22 cellular contexts compared by ENCODE assay signal in the genomic region with DNA sequence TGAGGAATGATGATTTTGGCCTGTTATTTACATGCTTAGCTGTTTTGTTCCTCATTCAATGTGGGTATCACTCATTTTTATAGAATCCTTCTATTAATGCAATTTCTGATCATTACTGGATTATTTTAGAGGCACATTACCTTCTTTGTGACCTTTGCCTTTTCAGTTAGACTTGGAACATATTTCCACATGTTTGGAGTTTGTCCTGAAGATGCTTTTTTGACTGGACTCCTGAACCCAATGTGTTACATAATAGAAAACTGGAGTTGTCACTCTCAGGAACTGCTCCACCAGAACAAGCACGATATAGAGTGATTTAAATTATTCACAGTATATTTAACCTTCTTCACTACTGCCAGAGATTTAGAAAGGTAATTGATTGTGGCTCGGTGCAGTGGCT. TPM values are rescaled to one million over a fixed set of nuclear protein-coding genes. Genes with fewer than 3 reads are reported as not detected.
DNase-seq lines count a peak whose midpoint lies in the region; ATAC-seq, FAIRE-seq and TF ChIP-seq lines count a peak whose summit lies in the region.
"Had no signal": no experiment of that assay in that cellular context is flagged by ENCODE, and none has a peak within 500 bp of the region (broad histone marks: within the 10 kb centered on the region; RNA-seq: fewer than 3 reads in every experiment).

No MANE protein-coding gene starts in this region.

- WGBS in liver, result 42% methylated on average over 2 of the region's 2 CpGs
- WGBS in HepG2 (ENCODE audit: low lambda C conversion rate), result 21% methylated on average over 2 of the region's 2 CpGs
- 100% methylated on average over 2 of the region's 2 CpGs for WGBS in GM12878 (ENCODE audit: insufficient coverage, insufficient replicate concordance, low lambda C conversion rate, missing lambda C conversion rate)

- H3K27me3 ChIP-seq in liver (ENCODE audit: control insufficient read depth in 4 of 4, insufficient read depth in 4 of 4, low read length in 3 of 4) (no peaks in the 10 kb centered on the region), HepG2 (ENCODE audit: control insufficient read depth in 1 of 2, insufficient read depth in 2 of 2, low read length in 2 of 2) (no peaks in the 10 kb centered on the region), GM12878 (replicated peaks in 1 of 2; ENCODE audit: control insufficient read depth in 2 of 2, insufficient read depth in 2 of 2, low read length in 1 of 2) (no peaks in the 10 kb centered on the region)
- H3K27me3 ChIP-seq: BLaER1 treated with 17β-estradiol and CSF1 and Interleukin-3, amounts not matched to agents 10 nM and 100 nM had no signal

- H3K27ac ChIP-seq in liver (ENCODE audit: low read depth in 1 of 2, low read length in 2 of 2) (no peak overlapping the region), HepG2 (ENCODE audit: extremely low read length, insufficient read depth, low read length) (no peak overlapping the region), GM12878 (ENCODE audit: control insufficient read depth, insufficient read depth) (no peak overlapping the region)
- H3K27ac ChIP-seq: 22Rv1; A549; BLaER1 treated with 17β-estradiol and CSF1 and Interleukin-3, amounts not matched to agents 10 nM and 100 nM; C4-2B had no signal

- POLR2A ChIA-PET in HepG2 (lab: Yijun Ruan, JAX) (no interaction called here), GM12878 (lab: Charles Lee) (no interaction called here)

- FAIRE-seq in HepG2 (lab: Jason Lieb, UNC) (no peak), GM12878 (lab: Jason Lieb, UNC) (peak; percentile 41)
- FAIRE-seq: A549, D721Med, G401.6, GM19239 had no signal

- SMC1A ChIA-PET in GM12878 (lab: Charles Lee; ENCODE audit: uncharacterized antibody, unreplicated experiment), result interaction anchor here (1.0 to 1.7 kb wide), 2 partner anchors 10 to 16 kb away, joined by 4 to 7 read pairs; no protein-coding TSS in a partner anchor

- CTCF ChIA-PET in HepG2 (lab: Yijun Ruan, JAX; ENCODE audit: low intra/inter-chr PET ratio, low total read pairs) (no interaction called here), GM12878 (lab: Yijun Ruan, JAX) (interaction anchor here (0.6 to 3.4 kb wide), 3 partner anchors 9 to 1094 kb away, joined by 3 to 19 read pairs (median 3); no protein-coding TSS in a partner anchor)

- no peaks in the 10 kb centered on the region for H3K79me2 ChIP-seq in HepG2 (ENCODE audit: insufficient read depth, low read length)
- H3K79me2 ChIP-seq in GM12878 (ENCODE audit: control insufficient read depth, insufficient read depth, low read length), result no peaks in the 10 kb centered on the region

- DNase-seq in HepG2 (ENCODE audit: low spot score) (no peak), GM12878 (ENCODE audit: low read depth, low spot score) (no peak), left lobe of liver (ENCODE audit: low spot score) (no peak), GM20000 (ENCODE audit: low spot score) (no peak)
- no peak for DNase-seq in activated CD4-positive, alpha-beta T cell treated with anti-CD3 and anti-CD28 coated beads for 1 hour
- DNase-seq: AML-193; Caco-2; Calu3; CD4-positive, alpha-beta T cell; CD8-positive, alpha-beta T cell; DMS79 treated with DMSO at 0.1 percent for 48 hours; GF-D8 had no signal

- TF ChIP-seq EP300 in HepG2 (IDR thresholded peaks at IDR 0.05; ENCODE audit: low read depth in 2 of 2, low read length in 2 of 2) (no peak), HepG2 (CRISPR knock-in tag; IDR thresholded peaks at IDR 0.05; ENCODE audit: borderline replicate concordance) (no peak), GM12878 (IDR thresholded peaks at IDR 0.05; ENCODE audit: borderline replicate concordance in 1 of 2, control insufficient read depth in 1 of 2, low read depth in 2 of 2, low read length in 2 of 2) (no peak)

- no peaks in the 10 kb centered on the region for H4K20me1 ChIP-seq in HepG2 (ENCODE audit: insufficient read depth, low read length)
- no peaks in the 10 kb centered on the region for H4K20me1 ChIP-seq in GM12878 (ENCODE audit: control insufficient read depth, insufficient read depth)
- H4K20me1 ChIP-seq: BLaER1 treated with 17β-estradiol and CSF1 and Interleukin-3, amounts not matched to agents 10 nM and 100 nM had no signal

- RAD21 ChIA-PET in GM12878 (lab: Charles Lee; ENCODE audit: unreplicated experiment), result interaction anchor here (1.3 to 1.4 kb wide), 2 partner anchors 9 to 260 kb away, joined by 3 read pairs; no protein-coding TSS in a partner anchor

- no peak for TF ChIP-seq CTCF in liver (IDR thresholded peaks at IDR 0.05; ENCODE audit: low read depth, low read length, missing input control)
- TF ChIP-seq CTCF in HepG2 (CRISPR knock-in tag; IDR thresholded peaks at IDR 0.05), result no peak
- TF ChIP-seq CTCF in GM12878 (IDR thresholded peaks at IDR 0.05 in 2 of 3, conservative IDR thresholded peaks at IDR 0.05 in 1 of 3; ENCODE audit: control insufficient read depth in 2 of 3, extremely low read depth in 1 of 3, insufficient read depth in 1 of 3, low read depth in 3 of 3, low read length in 3 of 3), result no peak
- no peak for TF ChIP-seq CTCF in GM20000 (IDR thresholded peaks at IDR 0.05; ENCODE audit: extremely low read depth, missing control alignments)

- no peak overlapping the region for H3K9ac ChIP-seq in liver (ENCODE audit: low read depth in 1 of 2, low read length in 2 of 2)
- no peak overlapping the region for H3K9ac ChIP-seq in HepG2 (ENCODE audit: insufficient read depth, low read depth, low read length)
- no peak overlapping the region for H3K9ac ChIP-seq in GM12878 (ENCODE audit: control insufficient read depth, insufficient read depth, low read length)
- H3K9ac ChIP-seq: BLaER1 treated with 17β-estradiol and CSF1 and Interleukin-3, amounts not matched to agents 10 nM and 100 nM had no signal

- no peaks in the 10 kb centered on the region for H3K36me3 ChIP-seq in liver (ENCODE audit: control insufficient read depth in 4 of 4, insufficient read depth in 3 of 4, low read depth in 1 of 4, low read length in 3 of 4)
- H3K36me3 ChIP-seq in HepG2 (replicated peaks in 1 of 2; ENCODE audit: control insufficient read depth in 1 of 2, insufficient read depth in 2 of 2, low read length in 2 of 2), result no peaks in the 10 kb centered on the region
- no peaks in the 10 kb centered on the region for H3K36me3 ChIP-seq in GM12878 (ENCODE audit: control insufficient read depth in 2 of 2, insufficient read depth in 2 of 2, low read length in 1 of 2)
- H3K36me3 ChIP-seq: BLaER1 treated with 17β-estradiol and CSF1 and Interleukin-3, amounts not matched to agents 10 nM and 100 nM had no signal

- H3K4me3 ChIP-seq in liver (ENCODE audit: low read depth in 1 of 3, low read length in 3 of 3) (no peak overlapping the region), HepG2 (replicated peaks in 1 of 3; ENCODE audit: insufficient read depth in 1 of 3, low read depth in 2 of 3, low read length in 3 of 3) (no peak overlapping the region), GM12878 (no peak overlapping the region)
- H3K4me3 ChIP-seq: A549; BLaER1 treated with 17β-estradiol and CSF1 and Interleukin-3, amounts not matched to agents 10 nM and 100 nM had no signal

- H3K4me1 ChIP-seq in liver (ENCODE audit: control insufficient read depth in 4 of 4, insufficient read depth in 4 of 4, low read length in 3 of 4) (peaks cover 0 to 13% (median 11%) of the 10 kb centered on the region in 4 donors), HepG2 (ENCODE audit: insufficient read depth, low read length) (no peaks in the 10 kb centered on the region), GM12878 (ENCODE audit: control insufficient read depth, insufficient read depth, low read length) (no peaks in the 10 kb centered on the region)
- H3K4me1 ChIP-seq: BLaER1 treated with 17β-estradiol and CSF1 and Interleukin-3, amounts not matched to agents 10 nM and 100 nM had no signal

- in situ Hi-C loops in HepG2 (cut with HindIII; ENCODE audit: extremely low pct_ligation_motif_present, low pct_unique_long_range_greater_than_20kb) (no loop called here), GM12878 (cut with MboI) (no loop called here)

- H3K9me3 ChIP-seq in liver (ENCODE audit: control insufficient read depth in 4 of 4, low read length in 3 of 4) (no peaks in the 10 kb centered on the region), HepG2 (ENCODE audit: low read length) (no peaks in the 10 kb centered on the region), GM12878 (replicated peaks; ENCODE audit: control insufficient read depth, insufficient read depth, low read length) (no peaks in the 10 kb centered on the region)
- H3K9me3 ChIP-seq: A549; BLaER1 treated with 17β-estradiol and CSF1 and Interleukin-3, amounts not matched to agents 10 nM and 100 nM; Caco-2 had no signal

- TF ChIP-seq RAD21 in liver (IDR thresholded peaks at IDR 0.05) (peak; percentile 27 to 56), HepG2 (CRISPR knock-in tag; IDR thresholded peaks at IDR 0.05) (no peak), GM12878 (IDR thresholded peaks at IDR 0.05; ENCODE audit: insufficient read depth, low read depth, low read length) (no peak)

- intact Hi-C loops in HepG2 (cut with micrococcal nuclease; ENCODE audit: unreplicated experiment) (no loop called here), GM12878 (cut with micrococcal nuclease; ENCODE audit: unreplicated experiment) (no loop called here)

- TF ChIP-seq POLR2A in HepG2 (IDR thresholded peaks at IDR 0.05; ENCODE audit: insufficient read depth in 1 of 2, low read depth in 2 of 2, low read length in 2 of 2) (no peak), GM12878 (IDR thresholded peaks at IDR 0.05; ENCODE audit: low read depth, low read length) (no peak)

- BruUV-seq in HepG2 (replicated peaks; lab: Mats Ljungman, UMichigan) (no TSS peak), GM12878 (replicated peaks; lab: Mats Ljungman, UMichigan) (no TSS peak)

- H3K4me2 ChIP-seq in HepG2 (ENCODE audit: low read depth, low read length) (no peak overlapping the region), GM12878 (ENCODE audit: control insufficient read depth, insufficient read depth) (no peak overlapping the region)
- H3K4me2 ChIP-seq: A549; BLaER1 treated with 17β-estradiol and CSF1 and Interleukin-3, amounts not matched to agents 10 nM and 100 nM had no signal

- H2AFZ ChIP-seq in HepG2 (ENCODE audit: low read length) (no peak overlapping the region), GM12878 (ENCODE audit: control insufficient read depth, low read depth, low read length) (no peak overlapping the region)

- no peak for ATAC-seq in HepG2
- no peak for ATAC-seq in GM12878
- peak; percentile 90 for ATAC-seq in left lobe of liver
- ATAC-seq in HG02623 (IDR thresholded peaks at IDR 0.05; ENCODE audit: unreplicated experiment), result no peak
- ATAC-seq: A549; CD8-positive, alpha-beta T cell had no signal

RNA-seq across cellular contexts. Expression of gene TP63, which starts 59.5 kb away (rescaled TPM):
- total RNA-seq in liver, result under 1 TPM; under 0.01 to 0.08 TPM
- under 1 TPM in 1 of 2 donors, not detected in 1; 0.05 TPM for polyA plus RNA-seq in liver
- not detected in 2 replicates for total RNA-seq in HepG2 (2016; rRNA removed; fragmentation: Illumina TruSeq; extraction: Trizol)
- total RNA-seq in HepG2 (2016; cell fraction: cytosol; rRNA removed; fragmentation: Illumina TruSeq; extraction: Trizol; ENCODE audit: low read depth), result not detected in 2 replicates
- not detected in 2 replicates for total RNA-seq in HepG2 (2016; cell fraction: insoluble cytoplasmic fraction; rRNA removed; fragmentation: Illumina TruSeq; extraction: Trizol)
- not detected in 2 replicates for total RNA-seq in HepG2 (2016; cell fraction: membrane; rRNA removed; fragmentation: Illumina TruSeq; extraction: Trizol)
- not detected in 2 replicates for total RNA-seq in HepG2 (2016; cell fraction: nucleus; rRNA removed; fragmentation: Illumina TruSeq; extraction: Trizol)
- not detected in 2 replicates for polyA plus RNA-seq in HepG2 (2011; rRNA removed)
- not detected in 2 replicates for polyA plus RNA-seq in HepG2 (2011; cell fraction: cytosol; rRNA removed)
- polyA plus RNA-seq in HepG2 (2011; cell fraction: nucleus; rRNA removed), result not detected in 2 replicates
- polyA plus RNA-seq in HepG2 (2012), result not detected in 2 replicates
- polyA plus RNA-seq in HepG2 (2016; cell fraction: cytosol; fragmentation: Illumina TruSeq; extraction: Trizol; ENCODE audit: low read depth), result not detected in 2 replicates
- not detected in 2 replicates for polyA plus RNA-seq in HepG2 (2016; cell fraction: insoluble cytoplasmic fraction; fragmentation: Illumina TruSeq; extraction: Trizol; ENCODE audit: low read depth)
- not detected in 2 replicates for polyA plus RNA-seq in HepG2 (2016; cell fraction: membrane; fragmentation: Illumina TruSeq; extraction: Trizol; ENCODE audit: low read depth)
- polyA plus RNA-seq in HepG2 (2016; cell fraction: nucleus; fragmentation: Illumina TruSeq; extraction: Trizol; ENCODE audit: insufficient read depth, low read depth), result not detected in 2 replicates
- 0.96 TPM in 1 of 2 replicates, not detected in the other for polyA minus RNA-seq in HepG2 (2011; rRNA and poly(A)+ RNA removed; ENCODE audit: low replicate concordance)
- polyA minus RNA-seq in HepG2 (2011; cell fraction: cytosol; rRNA and poly(A)+ RNA removed), result not detected in 2 replicates
- not detected in 2 replicates for polyA minus RNA-seq in HepG2 (2011; cell fraction: nucleus; rRNA and poly(A)+ RNA removed)
- 21.5 and 25.8 TPM in 2 replicates for total RNA-seq in GM12878 (2013; cell fraction: nucleolus; rRNA removed)
- total RNA-seq in GM12878 (2014; rRNA removed), result 5.1 and 5.2 TPM in 2 replicates
- total RNA-seq in GM12878 (2014; rRNA removed; fragmentation: Illumina TruSeq; extraction: Trizol), result 6.1 and 6.4 TPM in 2 replicates
- 8.3 and 9.8 TPM in 2 replicates for total RNA-seq in GM12878 (2021)
- 6.6 TPM for polyA plus RNA-seq in GM12878 (2011; ENCODE audit: low read depth)
- 4.1 and 6.0 TPM in 2 replicates for polyA plus RNA-seq in GM12878 (2011; rRNA removed)
- polyA plus RNA-seq in GM12878 (2011; cell fraction: cytosol; rRNA removed), result 8.6 and 10.4 TPM in 2 replicates
- 5.0 and 6.7 TPM in 2 replicates for polyA plus RNA-seq in GM12878 (2011; cell fraction: nucleus; rRNA removed)
- 8.9 and 9.6 TPM in 2 replicates for polyA plus RNA-seq in GM12878 (2012)
- polyA plus RNA-seq in GM12878 (2014; fragmentation: Illumina TruSeq; extraction: Trizol), result 7.3 and 8.5 TPM in 2 replicates
- polyA plus RNA-seq in GM12878 (2014; fragmentation: Nextera tagmentation; extraction: Ambion mirVana), result 1 to 10 TPM; 1.4 to 1.8 TPM
- 4.1 and 6.1 TPM in 2 replicates for polyA plus RNA-seq in GM12878 (2014; rRNA removed)
- polyA plus RNA-seq in GM12878 (2016; fragmentation: Nextera tagmentation; extraction: Ambion mirVana), result 10 to 100 TPM in 1 of 2 experiments, 1 to 10 TPM in 1; 8.6 to 10.8 TPM
- polyA minus RNA-seq in GM12878 (2011; rRNA and poly(A)+ RNA removed), result 10.6 and 15.3 TPM in 2 replicates
- 5.7 and 6.4 TPM in 2 replicates for polyA minus RNA-seq in GM12878 (2011; cell fraction: cytosol; rRNA and poly(A)+ RNA removed)
- 6.3 and 12.6 TPM in 2 replicates for polyA minus RNA-seq in GM12878 (2011; cell fraction: nucleus; rRNA and poly(A)+ RNA removed)
- total RNA-seq in left lobe of liver, result 0.05 TPM
- total RNA-seq: Calu3; CD8-positive, alpha-beta T cell had no signal
- polyA plus RNA-seq: BJ had no signal
